8 cellular contexts compared by ENCODE assay signal in the genomic region with DNA sequence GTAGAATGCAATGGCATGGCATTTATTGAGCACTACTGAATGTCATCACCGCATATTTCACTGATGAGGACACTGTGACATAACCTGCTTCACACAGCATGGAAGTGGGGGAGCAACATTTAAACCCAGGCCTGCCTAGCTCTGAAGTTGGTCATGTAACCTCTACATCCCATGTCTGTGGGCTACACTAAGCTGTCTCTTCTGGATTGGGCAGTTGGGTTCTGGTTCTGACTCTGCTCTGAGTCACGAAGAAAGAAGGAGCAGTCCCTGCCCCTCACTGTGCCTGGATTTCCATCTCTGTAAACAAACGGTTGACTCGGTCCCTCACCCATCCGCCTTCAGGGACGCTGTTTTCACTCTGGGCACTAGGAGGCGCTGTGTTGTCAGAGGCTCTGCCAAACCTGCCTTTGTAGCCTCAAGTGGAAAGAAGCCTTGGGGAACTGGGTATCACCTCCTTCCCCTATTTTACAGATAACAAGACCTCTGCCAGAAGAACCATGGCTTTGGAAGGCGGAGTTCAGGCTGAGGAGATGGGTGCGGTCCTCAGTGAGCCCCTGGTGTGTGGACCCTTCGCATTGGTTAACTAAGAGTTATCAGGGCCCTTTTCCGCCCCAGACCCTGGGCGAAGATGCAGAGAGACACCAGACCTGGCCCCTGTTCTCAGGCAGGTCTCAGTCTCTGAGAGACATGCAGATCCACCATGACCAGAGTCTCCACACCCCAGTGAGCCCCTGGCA. TPM values are rescaled to one million over a fixed set of nuclear protein-coding genes. Genes with fewer than 3 reads are reported as not detected.
DNase-seq lines count a peak whose midpoint lies in the region; ATAC-seq and TF ChIP-seq lines count a peak whose summit lies in the region.

No MANE protein-coding gene starts in this region.

- H3K27ac ChIP-seq in CD4-positive, alpha-beta memory T cell (ENCODE audit: low read depth, low read length): no peak overlapping the region
- no peak overlapping the region for H3K27ac ChIP-seq in endodermal cell (ENCODE audit: low read depth, low read length)

- no peaks in the 10 kb centered on the region for H3K36me3 ChIP-seq in CD4-positive, alpha-beta memory T cell (ENCODE audit: insufficient read depth, low read length)
- H3K36me3 ChIP-seq in HAP-1 (replicated peaks) (no peaks in the 10 kb centered on the region), endodermal cell (ENCODE audit: control insufficient read depth, insufficient read depth, low read length) (no peaks in the 10 kb centered on the region)

- H3K27me3 ChIP-seq in CD4-positive, alpha-beta memory T cell (ENCODE audit: insufficient read depth, low read length): no peaks in the 10 kb centered on the region
- H3K27me3 ChIP-seq in HAP-1 (ENCODE audit: low read depth): no peaks in the 10 kb centered on the region; the same call in 1 of the 2 replicates
- no peaks in the 10 kb centered on the region for H3K27me3 ChIP-seq in endodermal cell (ENCODE audit: control insufficient read depth, insufficient read depth, low read length, poor library complexity, severe bottlenecking)

- H3K4me3 ChIP-seq in CD4-positive, alpha-beta memory T cell (ENCODE audit: low read length in 2 of 2): no peak overlapping the region
- H3K4me3 ChIP-seq in HAP-1: no peak overlapping the region
- H3K4me3 ChIP-seq in endodermal cell (ENCODE audit: low read length): no peak overlapping the region

- H3K27me3 Mint-ChIP-seq in CD4-positive, alpha-beta memory T cell: peaks cover 9 to 10% of the 10 kb centered on the region in 2 donors
- peaks cover 1% of the 10 kb centered on the region for H3K27me3 Mint-ChIP-seq in activated CD4-positive, alpha-beta memory T cell treated with anti-CD3 and anti-CD28 coated beads, Interleukin-2, amount 10 ng/mL, durations not matched to agents 7 days and 5 days
- H3K27me3 Mint-ChIP-seq in endodermal cell (ENCODE audit: insufficient read depth) (peaks cover 20% of the 10 kb centered on the region), naive B cell (peaks cover 20 to 37% (median 33%) of the 10 kb centered on the region in 3 donors)
- H3K27me3 Mint-ChIP-seq in stimulated activated naive B cell treated with anti-CD40 and anti-IgM and Interleukin-4, amounts not matched to agents 10 μg/mL and 1 μg/mL and 100 μg/mL, for 72 hours: peaks cover 23 to 27% of the 10 kb centered on the region in 2 donors

- ATAC-seq in naive B cell (ENCODE audit: low read depth in 2 of 2): peak; percentile 91 to 97
- peak; percentile 92 to 96 for ATAC-seq in stimulated activated naive B cell treated with anti-CD40 and anti-IgM and Interleukin-4, amounts not matched to agents 10 μg/mL and 1 μg/mL and 100 μg/mL, for 72 hours (replicated peaks)
- no peak for ATAC-seq in HG03469 (IDR thresholded peaks at IDR 0.05; ENCODE audit: unreplicated experiment)

- H3K9ac ChIP-seq in endodermal cell (ENCODE audit: extremely low read depth, low read length, poor library complexity, severe bottlenecking): no peak overlapping the region

- WGBS in endodermal cell (ENCODE audit: insufficient coverage in 1 of 2, insufficient read length in 1 of 2), 2 experiments: 40 to 41% methylated on average over 10 to 12 of the region's 12 CpGs

- no peaks in the 10 kb centered on the region for H3K9me3 ChIP-seq in CD4-positive, alpha-beta memory T cell (ENCODE audit: control insufficient read depth in 1 of 2, low read length in 2 of 2)
- H3K9me3 ChIP-seq in HAP-1 (no peaks in the 10 kb centered on the region), endodermal cell (ENCODE audit: control insufficient read depth, low read length) (no peaks in the 10 kb centered on the region)

- H3K4me1 Mint-ChIP-seq in CD4-positive, alpha-beta memory T cell: peaks cover 0 to 2% (median 0%) of the 10 kb centered on the region in 4 donors
- H3K4me1 Mint-ChIP-seq in activated CD4-positive, alpha-beta memory T cell treated with anti-CD3 and anti-CD28 coated beads, Interleukin-2, amount 10 ng/mL, durations not matched to agents 7 days and 5 days: no peaks in the 10 kb centered on the region
- no peaks in the 10 kb centered on the region for H3K4me1 Mint-ChIP-seq in endodermal cell
- H3K4me1 Mint-ChIP-seq in naive B cell: peaks cover 4 to 7% (median 6%) of the 10 kb centered on the region in 3 donors
- peaks cover 10 to 18% of the 10 kb centered on the region in 2 donors for H3K4me1 Mint-ChIP-seq in stimulated activated naive B cell treated with anti-CD40 and anti-IgM and Interleukin-4, amounts not matched to agents 10 μg/mL and 1 μg/mL and 100 μg/mL, for 72 hours

- TF ChIP-seq CTCF in endodermal cell (conservative IDR thresholded peaks at IDR 0.05): peak; percentile 96

- CTCF ChIA-PET in CD4-positive, alpha-beta memory T cell (lab: Charles Lee; ENCODE audit: partially characterized antibody): interaction anchor here (0.9 to 2.5 kb wide), 6 partner anchors 11 to 57 kb away, joined by 3 to 26 read pairs (median 4); no protein-coding TSS in a partner anchor
- CTCF ChIA-PET in activated CD4-positive, alpha-beta memory T cell treated with anti-CD3 and anti-CD28 coated beads, Interleukin-2, amount 10 ng/mL, durations not matched to agents 7 days and 5 days (lab: Charles Lee): interaction anchor here (0.5 to 2.6 kb wide), 17 partner anchors 10 to 757 kb away, joined by 3 to 13 read pairs (median 3); a partner anchor contains a TSS

- no peak overlapping the region for H3K27ac Mint-ChIP-seq in CD4-positive, alpha-beta memory T cell
- H3K27ac Mint-ChIP-seq in activated CD4-positive, alpha-beta memory T cell treated with anti-CD3 and anti-CD28 coated beads, Interleukin-2, amount 10 ng/mL, durations not matched to agents 7 days and 5 days: no peak overlapping the region
- H3K27ac Mint-ChIP-seq in endodermal cell (no peak overlapping the region), naive B cell (no peak overlapping the region)
- no peak overlapping the region for H3K27ac Mint-ChIP-seq in stimulated activated naive B cell treated with anti-CD40 and anti-IgM and Interleukin-4, amounts not matched to agents 10 μg/mL and 1 μg/mL and 100 μg/mL, for 72 hours

- peak; percentile 54 to 66 (median 59) for DNase-seq in CD4-positive, alpha-beta memory T cell
- DNase-seq in HAP-1 (ENCODE audit: low spot score in 2 of 2): peak; percentile 52 to 89
- DNase-seq in NCI-H82 treated with DMSO at 0.1 percent for 48 hours (lab: John Stamatoyannopoulos, UW; ENCODE audit: unreplicated experiment): peak; percentile 31
- DNase-seq in activated CD4-positive, alpha-beta memory T cell treated with anti-CD3 and anti-CD28 coated beads, Interleukin-2, amount 10 ng/mL, durations not matched to agents 7 days and 5 days: peak; percentile 81
- DNase-seq in endodermal cell: peak; percentile 97
- peak; percentile 70 for DNase-seq in naive B cell
- peak; percentile 74 for DNase-seq in stimulated activated naive B cell treated with anti-CD40 and anti-IgM and Interleukin-4, amounts not matched to agents 10 μg/mL and 1 μg/mL and 100 μg/mL, for 72 hours

- intact Hi-C loops in CD4-positive, alpha-beta memory T cell (cut with micrococcal nuclease): loop anchor here (1.0 kb wide), 1 partner anchor 40 kb away; no protein-coding TSS in a partner anchor

- no peaks in the 10 kb centered on the region for H3K36me3 Mint-ChIP-seq in CD4-positive, alpha-beta memory T cell
- no peaks in the 10 kb centered on the region for H3K36me3 Mint-ChIP-seq in activated CD4-positive, alpha-beta memory T cell treated with anti-CD3 and anti-CD28 coated beads, Interleukin-2, amount 10 ng/mL, durations not matched to agents 7 days and 5 days (ENCODE audit: low read depth)
- H3K36me3 Mint-ChIP-seq in endodermal cell (ENCODE audit: low read depth): no peaks in the 10 kb centered on the region
- H3K36me3 Mint-ChIP-seq in naive B cell: no peaks in the 10 kb centered on the region
- no peaks in the 10 kb centered on the region for H3K36me3 Mint-ChIP-seq in stimulated activated naive B cell treated with anti-CD40 and anti-IgM and Interleukin-4, amounts not matched to agents 10 μg/mL and 1 μg/mL and 100 μg/mL, for 72 hours

- no peaks in the 10 kb centered on the region for H3K9me3 Mint-ChIP-seq in CD4-positive, alpha-beta memory T cell
- H3K9me3 Mint-ChIP-seq in activated CD4-positive, alpha-beta memory T cell treated with anti-CD3 and anti-CD28 coated beads, Interleukin-2, amount 10 ng/mL, durations not matched to agents 7 days and 5 days: no peaks in the 10 kb centered on the region
- H3K9me3 Mint-ChIP-seq in endodermal cell (no peaks in the 10 kb centered on the region), naive B cell (no peaks in the 10 kb centered on the region)
- no peaks in the 10 kb centered on the region for H3K9me3 Mint-ChIP-seq in stimulated activated naive B cell treated with anti-CD40 and anti-IgM and Interleukin-4, amounts not matched to agents 10 μg/mL and 1 μg/mL and 100 μg/mL, for 72 hours

- H3K4me3 Mint-ChIP-seq in CD4-positive, alpha-beta memory T cell: no peak overlapping the region
- no peak overlapping the region for H3K4me3 Mint-ChIP-seq in activated CD4-positive, alpha-beta memory T cell treated with anti-CD3 and anti-CD28 coated beads, Interleukin-2, amount 10 ng/mL, durations not matched to agents 7 days and 5 days
- H3K4me3 Mint-ChIP-seq in endodermal cell (no peak overlapping the region), naive B cell (no peak overlapping the region)
- H3K4me3 Mint-ChIP-seq in stimulated activated naive B cell treated with anti-CD40 and anti-IgM and Interleukin-4, amounts not matched to agents 10 μg/mL and 1 μg/mL and 100 μg/mL, for 72 hours: no peak overlapping the region

- POLR2A ChIA-PET in CD4-positive, alpha-beta memory T cell (lab: Charles Lee; ENCODE audit: partially characterized antibody): no interaction called here
- POLR2A ChIA-PET in activated CD4-positive, alpha-beta memory T cell treated with anti-CD3 and anti-CD28 coated beads, Interleukin-2, amount 10 ng/mL, durations not matched to agents 7 days and 5 days (lab: Charles Lee): no interaction called here

- in situ Hi-C loops in HAP-1 (cut with MboI; ENCODE audit: low sequenced_read_pairs): no loop called here

- no peaks in the 10 kb centered on the region for H3K4me1 ChIP-seq in CD4-positive, alpha-beta memory T cell (ENCODE audit: insufficient read depth, low read length)
- no peaks in the 10 kb centered on the region for H3K4me1 ChIP-seq in HAP-1
- H3K4me1 ChIP-seq in endodermal cell (ENCODE audit: control insufficient read depth, insufficient read depth, low read length): no peaks in the 10 kb centered on the region

RNA-seq across cellular contexts. Expression of a gene that starts 12.6 kb away (rescaled TPM):
- under 1 TPM in 1 of 2 experiments, not detected in 1; 0.23 TPM for total RNA-seq in CD4-positive, alpha-beta memory T cell
- polyA plus RNA-seq in CD4-positive, alpha-beta memory T cell: not detected
- under 1 TPM; 0.05 TPM for total RNA-seq in activated CD4-positive, alpha-beta memory T cell treated with anti-CD3 and anti-CD28 coated beads, Interleukin-2, amount 10 ng/mL, durations not matched to agents 7 days and 5 days
- 10 to 100 TPM; 31.0 to 39.0 TPM for total RNA-seq in endodermal cell
- 52.4 TPM for polyA plus RNA-seq in endodermal cell (2013, experiment 1 of 2)
- polyA plus RNA-seq in endodermal cell (2013, experiment 2 of 2): 45.3 TPM
- polyA plus RNA-seq in naive B cell (ENCODE audit: low read depth in 6 of 6): not detected

RNA-seq across cellular contexts. Expression of a gene that starts 23.3 kb away (rescaled TPM):
- total RNA-seq in CD4-positive, alpha-beta memory T cell: under 1 TPM; 0.61 to 0.87 TPM
- not detected for polyA plus RNA-seq in CD4-positive, alpha-beta memory T cell
- not detected for total RNA-seq in activated CD4-positive, alpha-beta memory T cell treated with anti-CD3 and anti-CD28 coated beads, Interleukin-2, amount 10 ng/mL, durations not matched to agents 7 days and 5 days
- total RNA-seq in endodermal cell: under 1 TPM; 0.31 to 0.37 TPM
- 0.11 TPM for polyA plus RNA-seq in endodermal cell (2013, experiment 1 of 2)
- not detected for polyA plus RNA-seq in endodermal cell (2013, experiment 2 of 2)
- not detected for polyA plus RNA-seq in naive B cell (ENCODE audit: low read depth in 6 of 6)

Comparison
In these comparisons a context has a peak if more than half of its experiments do, and no peak if none do; other contexts are left out.
1. DNase-seq: peak in every context shown above with its lines; median percentile 97 in endodermal cell; 81 in activated CD4-positive, alpha-beta memory T cell treated with anti-CD3 and anti-CD28 coated beads, Interleukin-2, amount 10 ng/mL, durations not matched to agents 7 days and 5 days; 74 in stimulated activated naive B cell treated with anti-CD40 and anti-IgM and Interleukin-4, amounts not matched to agents 10 μg/mL and 1 μg/mL and 100 μg/mL, for 72 hours; 70 in HAP-1; 70 in naive B cell; 59 in CD4-positive, alpha-beta memory T cell; 31 in NCI-H82 treated with DMSO at 0.1 percent for 48 hours.
2. RNA of a gene that starts 12.6 kb away (total RNA-seq): 31.0 to 39.0 TPM in endodermal cell; 0.23 TPM in CD4-positive, alpha-beta memory T cell and 0.05 TPM in activated CD4-positive, alpha-beta memory T cell treated with anti-CD3 and anti-CD28 coated beads, Interleukin-2, amount 10 ng/mL, durations not matched to agents 7 days and 5 days; every median in the first group is over 10 times any median in the second.